ENCODE assay signal across 8 cellular contexts in the genomic region with DNA sequence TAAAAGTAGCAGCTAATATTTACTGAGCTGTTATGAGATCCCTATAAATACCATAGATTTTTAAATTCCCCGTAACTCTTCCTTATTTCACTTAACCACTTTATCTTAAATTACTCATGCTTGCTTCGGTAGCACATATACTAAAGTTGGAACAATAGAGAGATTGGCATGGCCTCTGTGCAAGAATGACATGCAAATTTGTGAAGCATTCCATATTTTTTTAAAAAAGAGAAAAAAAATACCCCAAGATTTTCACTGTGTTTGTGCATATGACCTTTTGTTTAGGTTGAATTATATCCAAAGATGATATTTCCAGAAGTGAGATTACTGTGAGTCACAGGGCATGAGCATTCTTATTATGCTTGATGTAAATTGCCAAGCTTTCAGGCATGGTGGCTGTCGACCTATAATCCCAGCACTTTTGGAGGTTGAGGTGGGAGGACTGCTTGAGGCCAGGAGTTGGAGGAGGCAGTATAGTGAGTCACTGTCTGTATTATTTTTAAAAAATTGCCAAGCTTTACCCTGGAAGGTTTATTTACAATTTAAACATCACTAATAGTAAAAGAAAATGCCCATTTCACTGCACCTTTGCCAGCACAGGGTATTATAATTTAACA. TPM values are rescaled to one million over a fixed set of nuclear protein-coding genes. Genes with fewer than 3 reads are reported as not detected.
DNase-seq lines count a peak whose midpoint lies in the region; TF ChIP-seq lines count a peak whose summit lies in the region.
"Not testable (repeated sequence)": the region's sequence is repeated elsewhere in the genome, so short reads cannot be mapped to it uniquely, and the experiment has no call there.

No MANE protein-coding gene starts in this region.

- not testable (repeated sequence) for TF ChIP-seq CTCF in astrocyte of the spinal cord (IDR thresholded peaks at IDR 0.05; ENCODE audit: low read depth, low read length); cardiac fibroblast (IDR thresholded peaks at IDR 0.05; ENCODE audit: low read depth, low read length)

- peak; percentile 69 for DNase-seq in Daoy (ENCODE audit: low read depth)
- peak; percentile 60 for DNase-seq in HCEC 1CT
- DNase-seq in NCI-H226: peak; percentile 92
- DNase-seq in astrocyte of the spinal cord (ENCODE audit: low read depth, low spot score): peak; percentile 20
- peak; percentile 62 to 86 for DNase-seq in cardiac fibroblast (ENCODE audit: low read depth in 2 of 2)
- peak; percentile 35 for DNase-seq in fibroblast of gingiva (ENCODE audit: low read depth)
- peak; percentile 41 for DNase-seq in fibroblast of the conjunctiva (ENCODE audit: low read depth)
- peak; percentile 40 for DNase-seq in stromal cell of bone marrow (ENCODE audit: low read depth)

- H3K4me3 ChIP-seq in astrocyte of the spinal cord (ENCODE audit: low read depth, low read length); cardiac fibroblast (replicated peaks in 1 of 2; ENCODE audit: low read depth in 2 of 2, low read length in 2 of 2): not testable (repeated sequence)

- in situ Hi-C loops in astrocyte of the spinal cord (cut with HindIII; ENCODE audit: low sequenced_read_pairs): not testable (repeated sequence)

RNA-seq across cellular contexts. Expression of a gene that starts 58.2 kb away (rescaled TPM):
- 18.5 and 25.0 TPM in 2 replicates for total RNA-seq in Daoy (2014; rRNA removed; shearing (Covaris generic))

Comparison
In these comparisons a context has a peak if more than half of its experiments do, and no peak if none do; other contexts are left out.
1. DNase-seq: peak in every context shown above with its lines; median percentile 92 in NCI-H226; 74 in cardiac fibroblast; 69 in Daoy; 60 in HCEC 1CT; 41 in fibroblast of the conjunctiva; 40 in stromal cell of bone marrow; 35 in fibroblast of gingiva; 20 in astrocyte of the spinal cord.